Comparison of ENCODE assay signal across 18 cellular contexts in the genomic region with DNA sequence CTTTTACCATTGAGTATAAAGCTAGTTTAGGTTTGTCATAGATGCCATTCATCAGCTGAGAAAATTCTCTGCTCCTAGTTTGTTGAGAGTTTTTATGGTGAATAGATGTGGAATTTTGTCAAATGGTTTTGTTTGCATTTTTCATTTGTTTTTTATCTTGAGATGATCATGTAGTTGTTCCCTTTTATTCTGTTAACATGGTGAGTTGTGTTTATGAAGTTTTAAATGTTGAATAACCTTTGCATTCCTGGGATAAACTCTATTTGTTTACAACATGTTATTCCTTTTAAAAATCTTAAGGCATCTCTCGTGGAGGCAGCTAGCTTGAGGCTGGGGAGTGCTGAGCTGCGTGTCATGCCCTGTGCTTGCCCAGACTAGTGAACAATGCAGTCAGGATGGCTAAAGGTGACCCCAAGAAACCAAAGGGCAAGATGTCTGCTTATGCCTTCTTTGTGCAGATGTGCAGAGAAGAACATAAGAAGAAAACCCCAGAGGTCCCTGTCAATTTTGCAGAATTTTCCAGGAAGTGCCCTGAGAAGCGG. TPM values are rescaled to one million over a fixed set of nuclear protein-coding genes. Genes with fewer than 3 reads are reported as not detected.
DNase-seq lines count a peak whose midpoint lies in the region; FAIRE-seq and TF ChIP-seq lines count a peak whose summit lies in the region.
"Had no signal": no experiment of that assay in that cellular context is flagged by ENCODE, and none has a peak within 500 bp of the region (broad histone marks: within the 10 kb centered on the region; RNA-seq: fewer than 3 reads in every experiment).

No MANE protein-coding gene starts in this region.

- H3K4me1 ChIP-seq in prostate gland (replicated peaks), result no peaks in the 10 kb centered on the region
- H3K4me1 ChIP-seq: Caco-2, SJCRH30 had no signal

- peak; percentile 76 for FAIRE-seq in HTR-8/SVneo (lab: Jason Lieb, UNC)
- peak; percentile 91 for FAIRE-seq in endometrium (lab: Jason Lieb, UNC)

- H3K4me3 ChIP-seq in prostate gland, result no peak overlapping the region
- H3K4me3 ChIP-seq: SJCRH30 had no signal

- no peaks in the 10 kb centered on the region for H3K9me3 Mint-ChIP-seq in mesothelial cell of epicardium

- intact Hi-C loops in prostate gland (cut with DNase I), result no loop called here

- H3K27ac ChIP-seq in prostate gland, result no peak overlapping the region
- H3K27ac ChIP-seq: SJCRH30 had no signal

- DNase-seq in EH (ENCODE audit: low read depth) (peak; percentile 43), HTR-8/SVneo (ENCODE audit: insufficient read length, low spot score) (no peak), mesothelial cell of epicardium (ENCODE audit: low spot score in 2 of 2, unreplicated experiment in 2 of 2) (no peak), prostate gland (ENCODE audit: low spot score) (no peak), DMS 273 (lab: John Stamatoyannopoulos, UW; ENCODE audit: unreplicated experiment) (no peak), CD1c-positive myeloid dendritic cell (ENCODE audit: extremely low spot score) (no peak)
- DNase-seq: ACHN; Caco-2; CD4-positive, CD25-positive, alpha-beta regulatory T cell; HCEC 1CT; NCI-H1417; NCI-H187 treated with DMSO at 0.1 percent for 48 hours; NCI-H2171 treated with DMSO at 0.1 percent for 48 hours; NCI-H446 treated with DMSO at 0.1 percent for 48 hours; NCI-H748 treated with DMSO at 0.1 percent for 48 hours; RPMI8226; SJCRH30 had no signal

- H3K27me3 ChIP-seq in prostate gland (replicated peaks; ENCODE audit: insufficient read depth), result no peaks in the 10 kb centered on the region

- TF ChIP-seq CTCF in mesothelial cell of epicardium (IDR thresholded peaks at IDR 0.05; ENCODE audit: unreplicated experiment) (no peak), prostate gland (IDR thresholded peaks at IDR 0.05) (no peak)

- peaks cover 10% of the 10 kb centered on the region for H3K4me1 Mint-ChIP-seq in mesothelial cell of epicardium
- H3K4me1 Mint-ChIP-seq: CD4-positive, CD25-positive, alpha-beta regulatory T cell had no signal

- 57% methylated on average over 3 of the region's 3 CpGs for WGBS in prostate gland

- no peak overlapping the region for H3K4me3 Mint-ChIP-seq in mesothelial cell of epicardium
- H3K4me3 Mint-ChIP-seq: CD4-positive, CD25-positive, alpha-beta regulatory T cell had no signal

- H3K36me3 Mint-ChIP-seq in mesothelial cell of epicardium, result no peaks in the 10 kb centered on the region
- H3K36me3 Mint-ChIP-seq: CD4-positive, CD25-positive, alpha-beta regulatory T cell had no signal

- peak overlapping the region; percentile 22 for H3K27ac Mint-ChIP-seq in mesothelial cell of epicardium
- H3K27ac Mint-ChIP-seq: CD4-positive, CD25-positive, alpha-beta regulatory T cell had no signal

- no peaks in the 10 kb centered on the region for H3K36me3 ChIP-seq in prostate gland
- H3K36me3 ChIP-seq: SJCRH30 had no signal

- no peak for TF ChIP-seq POLR2A in prostate gland (IDR thresholded peaks at IDR 0.05)

- peaks cover 2% of the 10 kb centered on the region for H3K27me3 Mint-ChIP-seq in mesothelial cell of epicardium (ENCODE audit: low read depth)

- no peaks in the 10 kb centered on the region for H3K9me3 ChIP-seq in prostate gland
- H3K9me3 ChIP-seq: Caco-2, SJCRH30 had no signal

RNA-seq across cellular contexts. Expression of a gene that starts 48.5 kb away (rescaled TPM):
- total RNA-seq in mesothelial cell of epicardium, result 63.0 to 64.7 TPM (median 63.1 TPM) in 3 replicates
- 10 to 100 TPM; 40.2 to 83.2 TPM for total RNA-seq in prostate gland

RNA-seq across cellular contexts. Expression of a gene that starts 48.6 kb away (rescaled TPM):
- total RNA-seq in mesothelial cell of epicardium (20.8 to 23.5 TPM (median 22.5 TPM) in 3 replicates), prostate gland (10 to 100 TPM; 35.2 to 60.1 TPM)
